1 cellular context compared by ENCODE assay signal in genomic region chr16:72561-73537, GRCh38.
TF ChIP-seq lines count a peak whose summit lies in the region.

Gene RHBDF1 (minus strand): TSS chr16:72631. CDS start chr16:65015, 7,616 bp downstream.

TF ChIP-seq in SK-N-SH, 30 proteins besides CTCF, POLR2A, EP300 and RAD21 (continued from another document):
- TF ChIP-seq MXI1 (IDR thresholded peaks at IDR 0.05; ENCODE audit: low read depth, low read length) = no peak
